ENCODE assay signal across 29 cellular contexts in the genomic region with DNA sequence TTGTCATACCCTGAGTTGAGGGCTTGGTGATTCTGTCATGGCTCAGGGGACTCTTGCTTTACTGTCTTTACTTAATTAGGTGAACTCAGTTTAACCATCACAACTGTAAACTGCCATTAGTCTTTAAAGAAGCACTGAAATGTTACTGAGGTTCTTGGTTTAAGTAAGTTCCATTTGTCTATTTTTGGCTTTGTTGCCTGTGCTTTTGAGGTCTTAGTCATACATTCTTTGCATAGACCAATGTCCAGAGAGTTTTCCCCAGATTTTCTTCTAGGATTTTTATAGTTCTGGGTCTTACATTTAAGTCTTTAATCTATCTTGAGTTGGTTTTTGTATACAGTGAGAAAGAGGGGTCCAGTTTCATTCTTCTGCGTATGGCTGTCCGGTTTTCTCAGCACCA.
DNase-seq lines count a peak whose midpoint lies in the region; ATAC-seq and TF ChIP-seq lines count a peak whose summit lies in the region.
"Had no signal": no experiment of that assay in that cellular context is flagged by ENCODE, and none has a peak within 500 bp of the region (broad histone marks: within the 10 kb centered on the region; RNA-seq: fewer than 3 reads in every experiment).

No MANE protein-coding gene starts in this region.

- peaks cover 39% of the 10 kb centered on the region for H3K36me3 Mint-ChIP-seq in activated naive CD8-positive, alpha-beta T cell treated with anti-CD3 and anti-CD28 coated beads, Interleukin-2, amount 50 U/mL, for 24 hours (ENCODE audit: low read depth)
- peaks cover 14% of the 10 kb centered on the region for H3K36me3 Mint-ChIP-seq in activated naive CD8-positive, alpha-beta T cell treated with anti-CD3 and anti-CD28 coated beads for 36 hours
- H3K36me3 Mint-ChIP-seq in activated T-helper 2 cell treated with anti-CD3 and anti-CD28 coated beads, Interferon-gamma antibody, Interleukin-2, Interleukin-4, amounts not matched to agents 10 μg/mL and 5 μg/mL and 100 μg/mL, durations not matched to agents 14 hours and 24 hours and 36 hours (ENCODE audit: low read depth), result peaks cover 63% of the 10 kb centered on the region

- H3K27me3 Mint-ChIP-seq in activated naive CD8-positive, alpha-beta T cell treated with anti-CD3 and anti-CD28 coated beads, Interleukin-2, amount 50 U/mL, for 24 hours, result no peaks in the 10 kb centered on the region
- no peaks in the 10 kb centered on the region for H3K27me3 Mint-ChIP-seq in activated naive CD8-positive, alpha-beta T cell treated with anti-CD3 and anti-CD28 coated beads for 36 hours
- no peaks in the 10 kb centered on the region for H3K27me3 Mint-ChIP-seq in activated T-helper 2 cell treated with anti-CD3 and anti-CD28 coated beads, Interferon-gamma antibody, Interleukin-2, Interleukin-4, amounts not matched to agents 10 μg/mL and 5 μg/mL and 100 μg/mL, durations not matched to agents 14 hours and 24 hours and 36 hours (ENCODE audit: low read depth)
- H3K27me3 Mint-ChIP-seq: activated CD4-positive, alpha-beta T cell treated with anti-CD3 and anti-CD28 coated beads for 36 hours had no signal

- TF ChIP-seq POLR2A in heart left ventricle (IDR thresholded peaks at IDR 0.05), result no peak

- H3K27me3 ChIP-seq in thoracic aorta (replicated peaks; ENCODE audit: insufficient read depth) (no peaks in the 10 kb centered on the region), heart left ventricle (no peaks in the 10 kb centered on the region)
- H3K27me3 ChIP-seq: gastroesophageal sphincter, hepatocyte had no signal

- peaks cover 61% of the 10 kb centered on the region for H3K4me1 Mint-ChIP-seq in activated naive CD8-positive, alpha-beta T cell treated with anti-CD3 and anti-CD28 coated beads, Interleukin-2, amount 50 U/mL, for 24 hours
- H3K4me1 Mint-ChIP-seq in activated naive CD8-positive, alpha-beta T cell treated with anti-CD3 and anti-CD28 coated beads for 36 hours, result peaks cover 35% of the 10 kb centered on the region
- H3K4me1 Mint-ChIP-seq in activated T-helper 2 cell treated with anti-CD3 and anti-CD28 coated beads, Interferon-gamma antibody, Interleukin-2, Interleukin-4, amounts not matched to agents 10 μg/mL and 5 μg/mL and 100 μg/mL, durations not matched to agents 14 hours and 24 hours and 36 hours (ENCODE audit: low read depth), result peaks cover 57% of the 10 kb centered on the region

- DNase-seq in activated naive CD8-positive, alpha-beta T cell treated with anti-CD3 and anti-CD28 coated beads, Interleukin-2, amount 50 U/mL, for 24 hours, result no peak
- DNase-seq in activated naive CD8-positive, alpha-beta T cell treated with anti-CD3 and anti-CD28 coated beads for 36 hours, result no peak
- DNase-seq in activated T-helper 2 cell treated with anti-CD3 and anti-CD28 coated beads, Interferon-gamma antibody, Interleukin-2, Interleukin-4, amounts not matched to agents 10 μg/mL and 5 μg/mL and 100 μg/mL, durations not matched to agents 14 hours and 24 hours and 36 hours (ENCODE audit: low spot score), result no peak
- DNase-seq in choroid plexus epithelial cell (ENCODE audit: low read depth) (peak; percentile 50), thoracic aorta (ENCODE audit: low spot score) (no peak), heart left ventricle (no peak)
- DNase-seq: activated CD4-positive, alpha-beta T cell treated with anti-CD3 and anti-CD28 coated beads for 36 hours; activated T-cell treated with anti-CD3 and anti-CD28 coated beads for 4 hours; cerebellar nuclear complex; DND-41; Kasumi-1; left cardiac atrium; mucosa of descending colon; NCI-H1436 treated with DMSO at 0.1 percent for 48 hours; NCI-H2081 treated with DMSO at 0.1 percent for 48 hours; NCI-H226; NCI-H526 treated with DMSO at 0.1 percent for 48 hours; nephron progenitor cell; PC-3; Right ventricle myocardium superior; stimulated activated CD4-positive, alpha-beta T cell treated with anti-CD3 and anti-CD28 coated beads, Interleukin-15, amount 100 ng/mL, for 24 hours; stimulated activated CD4-positive, alpha-beta T cell treated with anti-CD3 and anti-CD28 coated beads, Interleukin-4, amount 100 ng/mL, for 4 hours; T-helper 9 cell had no signal

- H3K4me3 ChIP-seq in choroid plexus epithelial cell (ENCODE audit: low read depth, low read length) (no peak overlapping the region), thoracic aorta (no peak overlapping the region), heart left ventricle (no peak overlapping the region)
- H3K4me3 ChIP-seq: gastroesophageal sphincter, hepatocyte, mucosa of descending colon had no signal

- TF ChIP-seq CTCF in choroid plexus epithelial cell (conservative IDR thresholded peaks at IDR 0.05; ENCODE audit: low read depth, low read length), result no peak
- TF ChIP-seq CTCF in thoracic aorta (IDR thresholded peaks at IDR 0.05), result no peak
- no peak for TF ChIP-seq CTCF in heart left ventricle (IDR thresholded peaks at IDR 0.05)

- H3K9me3 ChIP-seq in thoracic aorta (no peaks in the 10 kb centered on the region), heart left ventricle (no peaks in the 10 kb centered on the region)
- H3K9me3 ChIP-seq: gastroesophageal sphincter, mucosa of descending colon had no signal

- H3K27ac Mint-ChIP-seq in activated naive CD8-positive, alpha-beta T cell treated with anti-CD3 and anti-CD28 coated beads, Interleukin-2, amount 50 U/mL, for 24 hours, result peak overlapping the region; percentile 15
- no peak overlapping the region for H3K27ac Mint-ChIP-seq in activated naive CD8-positive, alpha-beta T cell treated with anti-CD3 and anti-CD28 coated beads for 36 hours
- H3K27ac Mint-ChIP-seq in activated T-helper 2 cell treated with anti-CD3 and anti-CD28 coated beads, Interferon-gamma antibody, Interleukin-2, Interleukin-4, amounts not matched to agents 10 μg/mL and 5 μg/mL and 100 μg/mL, durations not matched to agents 14 hours and 24 hours and 36 hours, result peak overlapping the region; percentile 24
- H3K27ac Mint-ChIP-seq: activated CD4-positive, alpha-beta T cell treated with anti-CD3 and anti-CD28 coated beads for 36 hours; activated naive CD4-positive, alpha-beta T cell treated with anti-CD3 and anti-CD28 coated beads, Interleukin-2, amount 50 U/mL, for 72 hours; nephron progenitor cell had no signal

- no peak overlapping the region for H3K4me3 Mint-ChIP-seq in activated naive CD8-positive, alpha-beta T cell treated with anti-CD3 and anti-CD28 coated beads, Interleukin-2, amount 50 U/mL, for 24 hours
- H3K4me3 Mint-ChIP-seq in activated naive CD8-positive, alpha-beta T cell treated with anti-CD3 and anti-CD28 coated beads for 36 hours, result no peak overlapping the region
- no peak overlapping the region for H3K4me3 Mint-ChIP-seq in activated T-helper 2 cell treated with anti-CD3 and anti-CD28 coated beads, Interferon-gamma antibody, Interleukin-2, Interleukin-4, amounts not matched to agents 10 μg/mL and 5 μg/mL and 100 μg/mL, durations not matched to agents 14 hours and 24 hours and 36 hours (ENCODE audit: low read depth)
- H3K4me3 Mint-ChIP-seq: activated CD4-positive, alpha-beta T cell treated with anti-CD3 and anti-CD28 coated beads for 36 hours; nephron progenitor cell had no signal

- H3K36me3 ChIP-seq in thoracic aorta (no peaks in the 10 kb centered on the region), heart left ventricle (peaks cover 0 to 34% (median 9%) of the 10 kb centered on the region in 9 donors)

- ATAC-seq in activated naive CD8-positive, alpha-beta T cell treated with anti-CD3 and anti-CD28 coated beads, Interleukin-2, amount 50 U/mL, for 24 hours, result no peak
- ATAC-seq in thoracic aorta (ENCODE audit: insufficient number of reproducible peaks, low FRiP score, low read depth), result no peak
- no peak for ATAC-seq in GM19455 (IDR thresholded peaks at IDR 0.05; ENCODE audit: unreplicated experiment)
- no peak for ATAC-seq in HG02798 (IDR thresholded peaks at IDR 0.05; ENCODE audit: poor library complexity, unreplicated experiment)
- no peak for ATAC-seq in heart left ventricle
- ATAC-seq: activated CD4-positive, alpha-beta T cell treated with anti-CD3 and anti-CD28 coated beads for 36 hours; activated naive CD4-positive, alpha-beta T cell treated with anti-CD3 and anti-CD28 coated beads, Interleukin-2, amount 50 U/mL, for 72 hours; gastroesophageal sphincter; HepG2; left cardiac atrium; mucosa of descending colon; PC-3 had no signal

- 63 to 79% (median 67%) methylated on average over 2 of the region's 2 CpGs for WGBS in heart left ventricle, 4 donors

- no peaks in the 10 kb centered on the region for H3K9me3 Mint-ChIP-seq in activated naive CD8-positive, alpha-beta T cell treated with anti-CD3 and anti-CD28 coated beads, Interleukin-2, amount 50 U/mL, for 24 hours
- no peaks in the 10 kb centered on the region for H3K9me3 Mint-ChIP-seq in activated naive CD8-positive, alpha-beta T cell treated with anti-CD3 and anti-CD28 coated beads for 36 hours
- H3K9me3 Mint-ChIP-seq in activated T-helper 2 cell treated with anti-CD3 and anti-CD28 coated beads, Interferon-gamma antibody, Interleukin-2, Interleukin-4, amounts not matched to agents 10 μg/mL and 5 μg/mL and 100 μg/mL, durations not matched to agents 14 hours and 24 hours and 36 hours, result no peaks in the 10 kb centered on the region
- H3K9me3 Mint-ChIP-seq: activated naive CD4-positive, alpha-beta T cell treated with anti-CD3 and anti-CD28 coated beads, Interleukin-2, amount 50 U/mL, for 72 hours; nephron progenitor cell had no signal

- intact Hi-C loops in activated T-helper 2 cell treated with anti-CD3 and anti-CD28 coated beads, Interferon-gamma antibody, Interleukin-2, Interleukin-4, amounts not matched to agents 10 μg/mL and 5 μg/mL and 100 μg/mL, durations not matched to agents 14 hours and 24 hours and 36 hours (cut with micrococcal nuclease), result no loop called here
- intact Hi-C loops in heart left ventricle (cut with DNase I), result no loop called here

- H3K27ac ChIP-seq in thoracic aorta (peak overlapping the region; percentile 18 to 54), heart left ventricle (no peak overlapping the region)
- H3K27ac ChIP-seq: gastroesophageal sphincter, hepatocyte had no signal

- H3K4me1 ChIP-seq in thoracic aorta (ENCODE audit: control insufficient read depth in 1 of 2, low read depth in 2 of 2), result peaks cover 12 to 44% of the 10 kb centered on the region in 2 donors
- H3K4me1 ChIP-seq in heart left ventricle, result peaks cover 0 to 23% (median 0%) of the 10 kb centered on the region in 12 donors

Comparison
In these comparisons a context has a peak if more than half of its experiments do, and no peak if none do; other contexts are left out.
1. H3K27ac ChIP-seq: peak in thoracic aorta (2 of 2); none in heart left ventricle (0 of 12).